ENCODE assay signal across 27 cellular contexts in genomic region chr16:70717065-70717464, GRCh38. TPM values are rescaled to one million over a fixed set of nuclear protein-coding genes. Genes with fewer than 3 reads are reported as not detected.
A peak's percentile ranks its signal among the peaks of the same experiment; 100 is the strongest.
DNase-seq lines count a peak whose midpoint lies in the region; ATAC-seq and TF ChIP-seq lines count a peak whose summit lies in the region.
"Had no signal": no experiment of that assay in that cellular context is flagged by ENCODE, and none has a peak within 500 bp of the region (broad histone marks: within the 10 kb centered on the region; RNA-seq: fewer than 3 reads in every experiment).

No MANE protein-coding gene starts in this region.

- H4K8ac ChIP-seq in neuronal stem cell (ENCODE audit: low read depth, low read length) = no peak overlapping the region

- no peak overlapping the region for H2BK12ac ChIP-seq in neuronal stem cell (ENCODE audit: low read length)

- WGBS in esophagus muscularis mucosa = 100% methylated on average over 9 of the region's 9 CpGs
- WGBS in neuronal stem cell (ENCODE audit: extremely low coverage in 2 of 2, insufficient read length in 2 of 2, insufficient replicate concordance in 1 of 2), 2 donors = no CpG with 5 or more reads among the region's 9 CpGs
- WGBS in heart left ventricle, 4 donors = 93 to 98% (median 96%) methylated on average over 8 to 9 of the region's 9 CpGs

- peaks cover 0 to 3% (median 0%) of the 10 kb centered on the region in 4 donors for H3K9me3 ChIP-seq in esophagus muscularis mucosa
- H3K9me3 ChIP-seq in neuronal stem cell (replicated peaks in 1 of 2; ENCODE audit: control insufficient read depth in 2 of 2, insufficient read depth in 1 of 2, low read depth in 1 of 2, low read length in 2 of 2) = peaks cover 8 to 12% of the 10 kb centered on the region in 2 donors
- no peaks in the 10 kb centered on the region for H3K9me3 ChIP-seq in stomach smooth muscle (ENCODE audit: control insufficient read depth in 2 of 2, low read length in 2 of 2)
- peaks cover 0 to 6% (median 0%) of the 10 kb centered on the region in 12 donors for H3K9me3 ChIP-seq in heart left ventricle
- H3K9me3 ChIP-seq: left ventricle myocardium inferior, SJSA1, upper lobe of right lung had no signal

- intact Hi-C loops in esophagus muscularis mucosa (cut with DNase I) = no loop called here
- intact Hi-C loops in heart left ventricle (cut with DNase I) = no loop called here

- TF ChIP-seq EP300 in esophagus muscularis mucosa (IDR thresholded peaks at IDR 0.05) = no peak

- H3K36me3 ChIP-seq in esophagus muscularis mucosa (peaks cover 0 to 23% (median 16%) of the 10 kb centered on the region in 4 donors), neuronal stem cell (replicated peaks in 1 of 2; ENCODE audit: control insufficient read depth in 2 of 2, insufficient read depth in 2 of 2, low read length in 2 of 2) (peaks cover 7 to 32% of the 10 kb centered on the region in 2 donors), stomach smooth muscle (ENCODE audit: control insufficient read depth in 2 of 2, insufficient read depth in 2 of 2, low read length in 2 of 2) (peaks cover 2 to 4% of the 10 kb centered on the region in 2 donors), heart left ventricle (peaks cover 0 to 11% (median 0%) of the 10 kb centered on the region in 9 donors)
- H3K36me3 ChIP-seq: SJSA1, upper lobe of right lung had no signal

- H3K23ac ChIP-seq in neuronal stem cell (ENCODE audit: low read depth, low read length, poor library complexity) = peak overlapping the region; percentile 90

- H2BK5ac ChIP-seq in neuronal stem cell (ENCODE audit: low read length) = no peak overlapping the region

- ATAC-seq in HG03342 (IDR thresholded peaks at IDR 0.05; ENCODE audit: unreplicated experiment) = no peak
- no peak for ATAC-seq in heart left ventricle
- no peak for ATAC-seq in GM19328 (IDR thresholded peaks at IDR 0.05; ENCODE audit: unreplicated experiment)
- ATAC-seq: stimulated activated naive CD8-positive, alpha-beta T cell treated with anti-CD3 and anti-CD28 coated beads, Interleukin-15, amount 100 ng/mL, for 72 hours; upper lobe of right lung had no signal

- peak overlapping the region; percentile 42 for H3K18ac ChIP-seq in neuronal stem cell (ENCODE audit: low read length)

- H3K14ac ChIP-seq in neuronal stem cell (ENCODE audit: low read length) = no peak overlapping the region

- H3K27ac ChIP-seq in VCaP = peak overlapping the region; percentile 91
- peak overlapping the region; percentile 88 to 90 (median 89) for H3K27ac ChIP-seq in esophagus muscularis mucosa (replicated peaks in 1 of 4)
- H3K27ac ChIP-seq in neuronal stem cell (replicated peaks; ENCODE audit: low read length) = no peak overlapping the region
- peak overlapping the region; percentile 98 for H3K27ac ChIP-seq in stomach smooth muscle (ENCODE audit: low read length)
- H3K27ac ChIP-seq in heart left ventricle = peak overlapping the region in 1 of 12 donors; percentile 93
- H3K27ac ChIP-seq: SJSA1, upper lobe of right lung had no signal

- H3K9ac ChIP-seq in neuronal stem cell (ENCODE audit: low read depth, low read length, poor library complexity) (no peak overlapping the region), stomach smooth muscle (ENCODE audit: low read length in 2 of 2) (peak overlapping the region in 1 of 2 donors; percentile 36)

- no peaks in the 10 kb centered on the region for H3K79me1 ChIP-seq in neuronal stem cell (ENCODE audit: low read depth, low read length)

- no peak overlapping the region for H3K4ac ChIP-seq in neuronal stem cell (ENCODE audit: low read length)

- no peak for DNase-seq in esophagus muscularis mucosa (ENCODE audit: extremely low spot score)
- DNase-seq in neuronal stem cell (ENCODE audit: low spot score) = no peak
- no peak for DNase-seq in heart left ventricle
- DNase-seq in DMS53 treated with DMSO at 0.1 percent for 48 hours (lab: John Stamatoyannopoulos, UW; ENCODE audit: unreplicated experiment) = no peak
- DNase-seq: activated CD4-positive, alpha-beta memory T cell treated with anti-CD3 and anti-CD28 coated beads, Interleukin-2, amount 10 ng/mL, durations not matched to agents 7 days and 5 days; activated CD4-positive, alpha-beta T cell treated with anti-CD3 and anti-CD28 coated beads for 1 hour; anterior cingulate cortex; DMS53; GDM1; HCEC 1CT; hypothalamus; immature natural killer cell; KG1; left ventricle myocardium inferior; MM.1S; NCI-H1417; NCI-H2081; NCI-H226; stimulated activated naive CD8-positive, alpha-beta T cell treated with anti-CD3 and anti-CD28 coated beads, Interleukin-15, amount 100 ng/mL, for 72 hours; T-helper 1 cell; upper lobe of right lung had no signal

- TF ChIP-seq CTCF in VCaP (conservative IDR thresholded peaks at IDR 0.05) = no peak
- no peak for TF ChIP-seq CTCF in esophagus muscularis mucosa (IDR thresholded peaks at IDR 0.05)
- no peak for TF ChIP-seq CTCF in heart left ventricle (IDR thresholded peaks at IDR 0.05)

- H2BK120ac ChIP-seq in neuronal stem cell (ENCODE audit: low read depth, low read length) = no peak overlapping the region

- H4K91ac ChIP-seq in neuronal stem cell (ENCODE audit: low read depth, low read length, poor library complexity) = no peak overlapping the region

- no peak overlapping the region for H2BK15ac ChIP-seq in neuronal stem cell (ENCODE audit: low read length)

- H3K4me1 ChIP-seq in esophagus muscularis mucosa (peaks cover 27 to 52% (median 51%) of the 10 kb centered on the region in 4 donors), neuronal stem cell (ENCODE audit: control insufficient read depth in 2 of 2, insufficient read depth in 1 of 2, low read depth in 1 of 2, low read length in 2 of 2) (peaks cover 13 to 18% of the 10 kb centered on the region in 2 donors), stomach smooth muscle (ENCODE audit: control insufficient read depth, insufficient read depth, low read length) (peaks cover 50% of the 10 kb centered on the region), heart left ventricle (peaks cover 0 to 29% (median 19%) of the 10 kb centered on the region in 12 donors)

- no peak overlapping the region for H2AFZ ChIP-seq in neuronal stem cell (ENCODE audit: low read length)

- H3K27me3 ChIP-seq in esophagus muscularis mucosa (no peaks in the 10 kb centered on the region), neuronal stem cell (ENCODE audit: control insufficient read depth in 3 of 3, insufficient read depth in 3 of 3, low read depth in 1 of 3, low read length in 3 of 3) (no peaks in the 10 kb centered on the region), stomach smooth muscle (ENCODE audit: control insufficient read depth in 1 of 2, insufficient read depth in 2 of 2, low read length in 2 of 2) (no peaks in the 10 kb centered on the region), heart left ventricle (no peaks in the 10 kb centered on the region)
- H3K27me3 ChIP-seq: BLaER1 treated with 17β-estradiol and CSF1 and Interleukin-3, amounts not matched to agents 10 nM and 100 nM; SJSA1; upper lobe of right lung had no signal

- H3K4me3 ChIP-seq in esophagus muscularis mucosa (no peak overlapping the region), neuronal stem cell (ENCODE audit: low read length in 2 of 2) (no peak overlapping the region), stomach smooth muscle (ENCODE audit: low read length in 2 of 2) (no peak overlapping the region), heart left ventricle (no peak overlapping the region)
- H3K4me3 ChIP-seq: BLaER1 treated with 17β-estradiol and CSF1 and Interleukin-3, amounts not matched to agents 10 nM and 100 nM; left ventricle myocardium inferior; SJSA1; upper lobe of right lung had no signal

- TF ChIP-seq POLR2A in esophagus muscularis mucosa (IDR thresholded peaks at IDR 0.05; ENCODE audit: low read depth) (no peak), heart left ventricle (IDR thresholded peaks at IDR 0.05) (no peak)

- no peak overlapping the region for H3K4me2 ChIP-seq in neuronal stem cell (ENCODE audit: insufficient read depth, low read length, poor library complexity, severe bottlenecking)

- no peak overlapping the region for H2AK5ac ChIP-seq in neuronal stem cell (ENCODE audit: low read depth, low read length)

RNA-seq across cellular contexts. Expression of gene MTSS2, which starts 31.2 kb away (rescaled TPM):
- total RNA-seq in esophagus muscularis mucosa = 100 to 1,000 TPM in 2 of 4 donors, 10 to 100 TPM in 2; 74.9 to 238 (median 130) TPM
- polyA plus RNA-seq in neuronal stem cell (2013, experiment 1 of 2) = 45.9 TPM
- 48.5 TPM for polyA plus RNA-seq in neuronal stem cell (2013, experiment 2 of 2)
- total RNA-seq in heart left ventricle = 10 to 100 TPM; 51.9 to 90.9 (median 72.2) TPM
- polyA plus RNA-seq in heart left ventricle = 10 to 100 TPM; 58.8 to 97.1 TPM
- polyA plus RNA-seq: immature natural killer cell had no signal
